In genomic region chrX:120244735-120245498, GRCh38 we compare ENCODE assay signal across 8 cellular contexts. TPM values are rescaled to one million over a fixed set of nuclear protein-coding genes. Genes with fewer than 3 reads are reported as not detected.
DNase-seq lines count a peak whose midpoint lies in the region; ATAC-seq, FAIRE-seq and TF ChIP-seq lines count a peak whose summit lies in the region.

No MANE protein-coding gene starts in this region.

- no peaks in the 10 kb centered on the region for H4K20me1 ChIP-seq in keratinocyte (ENCODE audit: control insufficient read depth, extremely low read depth, insufficient read depth, low read length)

- DNase-seq in A549 (ENCODE audit: low read depth in 1 of 2, low spot score in 1 of 2) (peak; percentile 63 to 91), NCI-H2107 treated with DMSO at 0.1 percent for 48 hours (lab: John Stamatoyannopoulos, UW; ENCODE audit: unreplicated experiment) (peak; percentile 65), WTC11 (ENCODE audit: low spot score) (peak; percentile 67), caudate nucleus (lab: John Stamatoyannopoulos, UW) (peak in 52 of 61 donors; percentile 3 to 65 (median 29)), keratinocyte (ENCODE audit: low read depth, low spot score) (no peak)
- DNase-seq in stimulated activated CD4-positive, alpha-beta T cell treated with anti-CD3 and anti-CD28 coated beads, Interleukin-12 subunit alpha, Interleukin-12 subunit beta, amount 100 ng/mL, for 4 hours, result peak; percentile 31

- H3K4me2 ChIP-seq in A549, result peak overlapping the region; percentile 86
- H3K4me2 ChIP-seq in keratinocyte (ENCODE audit: control insufficient read depth, extremely low read depth, insufficient read depth, low read depth, low read length), result peak overlapping the region; percentile 86

- no peaks in the 10 kb centered on the region for H3K36me3 ChIP-seq in keratinocyte (ENCODE audit: control insufficient read depth in 2 of 2, extremely low read depth in 1 of 2, insufficient read depth in 2 of 2, low read length in 2 of 2)

- H3K9me3 ChIP-seq in A549, result no peaks in the 10 kb centered on the region
- no peaks in the 10 kb centered on the region for H3K9me3 ChIP-seq in keratinocyte (ENCODE audit: control insufficient read depth, low read depth, low read length)

- no peaks in the 10 kb centered on the region for H3K27me3 ChIP-seq in keratinocyte (ENCODE audit: control insufficient read depth, extremely low read depth, insufficient read depth, low read length)

- H3K4me1 Mint-ChIP-seq in WTC11, result peaks cover 14% of the 10 kb centered on the region

- peak overlapping the region; percentile 92 for H3K4me3 Mint-ChIP-seq in WTC11

- TF ChIP-seq EP300 in A549 (IDR thresholded peaks at IDR 0.05), result no peak

- H3K9ac ChIP-seq in keratinocyte (ENCODE audit: control insufficient read depth, extremely low read depth, insufficient read depth, low read length), result peak overlapping the region; percentile 74

- peak; percentile 92 to 93 for ATAC-seq in A549
- ATAC-seq in GM18858 (IDR thresholded peaks at IDR 0.05; ENCODE audit: unreplicated experiment), result peak; percentile 59
- peak; percentile 53 for ATAC-seq in HG03097 (IDR thresholded peaks at IDR 0.05; ENCODE audit: low FRiP score, unreplicated experiment)
- ATAC-seq in WTC11, result peak; percentile 94

- WGBS in A549 (ENCODE audit: missing lambda C conversion rate), result 3% methylated on average over 25 of the region's 43 CpGs

- no peaks in the 10 kb centered on the region for H3K79me2 ChIP-seq in keratinocyte (ENCODE audit: control insufficient read depth, insufficient read depth, low read length)

- H3K4me1 ChIP-seq in A549 (peaks cover 6% of the 10 kb centered on the region; the same call in 1 of the 3 replicates), keratinocyte (ENCODE audit: control insufficient read depth, extremely low read depth, insufficient read depth, low read length) (peaks cover 4% of the 10 kb centered on the region)

- H3K9me3 Mint-ChIP-seq in WTC11, result no peaks in the 10 kb centered on the region

- no peak for TF ChIP-seq RAD21 in A549 (conservative IDR thresholded peaks at IDR 0.05 in 1 of 2, IDR thresholded peaks at IDR 0.05 in 1 of 2)

- no peaks in the 10 kb centered on the region for H3K9me1 ChIP-seq in keratinocyte (ENCODE audit: control insufficient read depth, extremely low read depth, insufficient read depth, low read length)

- TF ChIP-seq POLR2A in A549 (IDR thresholded peaks at IDR 0.05; ENCODE audit: low read length), result peak; percentile 6; the same call in 1 of the 2 replicates

- dilution Hi-C loops in keratinocyte (cut with MboI; ENCODE audit: extremely low pct_ligation_motif_present, low sequenced_read_pairs), result no loop called here

- FAIRE-seq in A549 (lab: Jason Lieb, UNC), result peak; percentile 94
- peak; percentile 9 for FAIRE-seq in keratinocyte (lab: Jason Lieb, UNC)

- peak overlapping the region; percentile 89 for H3K4me3 ChIP-seq in A549
- H3K4me3 ChIP-seq in keratinocyte (ENCODE audit: control insufficient read depth in 2 of 3, extremely low read depth in 1 of 3, insufficient read depth in 2 of 3, low read depth in 1 of 3, low read length in 3 of 3), result peak overlapping the region; percentile 57 to 71 (median 66)

- POLR2A ChIA-PET in A549 (lab: Yijun Ruan, JAX), result no interaction called here
- POLR2A ChIA-PET in WTC11 (lab: Charles Lee), result no interaction called here

- H3K27ac ChIP-seq in A549 (peak overlapping the region; percentile 85 to 93), caudate nucleus (ENCODE audit: low read depth, low read length) (no peak overlapping the region), keratinocyte (ENCODE audit: control insufficient read depth, insufficient read depth, low read length) (peak overlapping the region; percentile 66)

- peak overlapping the region; percentile 96 for H3K27ac Mint-ChIP-seq in WTC11

- CTCF ChIA-PET in A549 (lab: Yijun Ruan, JAX) (interaction anchor here (1.2 kb wide), 1 partner anchor 31 kb away, joined by 3 read pairs; no protein-coding TSS in a partner anchor), WTC11 (lab: Charles Lee) (no interaction called here)

- TF ChIP-seq CTCF in A549 (IDR thresholded peaks at IDR 0.05), result no peak
- no peak for TF ChIP-seq CTCF in WTC11 (IDR thresholded peaks at IDR 0.05)
- no peak for TF ChIP-seq CTCF in keratinocyte (optimal IDR thresholded peaks at IDR 0.05 in 1 of 3, IDR thresholded peaks at IDR 0.05 in 1 of 3, conservative IDR thresholded peaks at IDR 0.05 in 1 of 3; ENCODE audit: extremely low read depth in 1 of 3, insufficient read depth in 2 of 3, low read length in 3 of 3)

- H3K27me3 Mint-ChIP-seq in WTC11 (ENCODE audit: low read depth), result peaks cover 20% of the 10 kb centered on the region

- no peaks in the 10 kb centered on the region for H3K36me3 Mint-ChIP-seq in WTC11

- H2AFZ ChIP-seq in keratinocyte (ENCODE audit: control insufficient read depth, low read length), result peak overlapping the region; percentile 85

TF ChIP-seq in A549, 52 proteins besides CTCF, POLR2A, EP300 and RAD21 (continues in another document):
- TF ChIP-seq BCL3 (IDR thresholded peaks at IDR 0.05) (0 out of 3 replicates have a peak, but pooled peaks have one; percentile 31), HMGXB4 (CRISPR knock-in tag; IDR thresholded peaks at IDR 0.05; ENCODE audit: borderline replicate concordance) (no peak), GATA3 (IDR thresholded peaks at IDR 0.05; ENCODE audit: borderline replicate concordance) (0 out of 2 replicates have a peak, but pooled peaks have one; percentile 45), CHD4 (IDR thresholded peaks at IDR 0.05; ENCODE audit: borderline replicate concordance) (no peak)

TF ChIP-seq in WTC11, 78 proteins besides CTCF, POLR2A, EP300 and RAD21 (continues in another document):
- 0 out of 2 replicates have a peak, but pooled peaks have one; percentile 38 for TF ChIP-seq SMAD3 (CRISPR knock-in tag; IDR thresholded peaks at IDR 0.05; ENCODE audit: borderline replicate concordance)
- TF ChIP-seq MAX (CRISPR knock-in tag; IDR thresholded peaks at IDR 0.05), result peak; percentile 43; the same call in 1 of the 2 replicates
- TF ChIP-seq TEAD1 (CRISPR knock-in tag; IDR thresholded peaks at IDR 0.05), result peak; percentile 22; the same call in 1 of the 2 replicates
- TF ChIP-seq SOX15 (CRISPR knock-in tag; IDR thresholded peaks at IDR 0.05), result no peak
- peak; percentile 54; the same call in 1 of the 2 replicates for TF ChIP-seq FOXP1 (CRISPR knock-in tag; IDR thresholded peaks at IDR 0.05; ENCODE audit: borderline replicate concordance)
- TF ChIP-seq ELF4 (CRISPR knock-in tag; IDR thresholded peaks at IDR 0.05; ENCODE audit: low read depth), result no peak
- peak; percentile 67 for TF ChIP-seq SP1 (CRISPR knock-in tag; conservative IDR thresholded peaks at IDR 0.05)
- TF ChIP-seq FOXK1 (CRISPR knock-in tag; IDR thresholded peaks at IDR 0.05), result peak; percentile 99
- no peak for TF ChIP-seq MLX (CRISPR knock-in tag; IDR thresholded peaks at IDR 0.05)
- TF ChIP-seq E2F1 (CRISPR knock-in tag; IDR thresholded peaks at IDR 0.05), result no peak
- peak; percentile 95 for TF ChIP-seq FOXP4 (CRISPR knock-in tag; IDR thresholded peaks at IDR 0.05)

RNA-seq across cellular contexts. Expression of gene ZBTB33, which starts 5.7 kb away (rescaled TPM):
- polyA plus RNA-seq in A549 (2011; rRNA removed), result 12.3 and 15.6 TPM in 2 replicates
- polyA plus RNA-seq in A549 (2012; cell fraction: cytosol; rRNA removed), result 1.5 and 1.7 TPM in 2 replicates
- polyA plus RNA-seq in A549 (2012; cell fraction: nucleus; rRNA removed), result 0.86 and 1.7 TPM in 2 replicates
- polyA plus RNA-seq in A549 (2017; fragmentation: RNase III; extraction: RNeasy Plus Mini Kit Qiagen cat#74134 plus additional on column Dnase treatment), result 12.8 to 14.6 TPM (median 14.3 TPM) in 3 replicates
- 10.2 and 10.4 TPM in 2 replicates for polyA minus RNA-seq in A549 (2011; rRNA and poly(A)+ RNA removed)
- total RNA-seq in WTC11 (2021), result 12.3 to 16.2 TPM (median 12.5 TPM) in 3 replicates
- polyA plus RNA-seq in keratinocyte, result 7.3 to 13.4 TPM (median 10.2 TPM) in 3 replicates
- 4.3 TPM for polyA plus RNA-seq in keratinocyte (2011; ENCODE audit: low read depth)
- polyA plus RNA-seq in keratinocyte (2011; cell fraction: cytosol; rRNA removed), result 4.8 and 10.0 TPM in 2 replicates
- polyA plus RNA-seq in keratinocyte (2011; cell fraction: nucleus; rRNA removed), result 8.9 and 11.8 TPM in 2 replicates
- 7.7 and 9.4 TPM in 2 replicates for polyA plus RNA-seq in keratinocyte (2012; ENCODE audit: low replicate concordance)
- polyA minus RNA-seq in keratinocyte, result 3.3 to 24.6 TPM (median 16.5 TPM) in 3 replicates
- polyA minus RNA-seq in keratinocyte (2011; cell fraction: cytosol; rRNA and poly(A)+ RNA removed), result 10.2 TPM
- polyA minus RNA-seq in keratinocyte (2011; cell fraction: nucleus; rRNA and poly(A)+ RNA removed), result 9.2 and 24.6 TPM in 2 replicates

Comparison
In these comparisons a context has a peak if more than half of its experiments do, and no peak if none do; other contexts are left out.
1. Of the 8 proteins assayed by ChIP-seq in both WTC11 and A549: peak only in WTC11: none; only in A549: ESRRA and JUN; in both: MAX; in neither: 5.